Comparison of ENCODE assay signal across 27 cellular contexts in genomic region chr7:116705419-116705818, GRCh38.
"Had no signal": no experiment of that assay in that cellular context is flagged by ENCODE, and none has a peak within 500 bp of the region (broad histone marks: within the 10 kb centered on the region; RNA-seq: fewer than 3 reads in every experiment).

No MANE protein-coding gene starts in this region.

- H3K4me1 ChIP-seq: vagina had no signal

- H3K4me3 Mint-ChIP-seq: activated naive CD8-positive, alpha-beta T cell; central memory CD8-positive, alpha-beta T cell; dendritic cell treated with granulocyte-macrophage colony-stimulating factor and Interleukin-4, amounts not matched to agents 40 ng/mL and 50 ng/mL, for 4 days; nephron; stimulated activated memory B cell treated with anti-CD40 and anti-IgM and Interleukin-4, amounts not matched to agents 10 μg/mL and 1 μg/mL and 100 μg/mL, for 72 hours had no signal

- H3K36me3 ChIP-seq: esophagus squamous epithelium, ovary, stomach, thyroid gland, upper lobe of left lung, vagina had no signal

- H3K4me1 Mint-ChIP-seq: central memory CD8-positive, alpha-beta T cell; stimulated activated memory B cell treated with anti-CD40 and anti-IgM and Interleukin-4, amounts not matched to agents 10 μg/mL and 1 μg/mL and 100 μg/mL, for 72 hours had no signal

- H3K27ac ChIP-seq: esophagus squamous epithelium, ovary, stomach, thyroid gland, upper lobe of left lung, vagina, VCaP had no signal

- H3K27me3 ChIP-seq: ovary, stomach, thyroid gland, upper lobe of left lung, vagina had no signal

- H3K27ac Mint-ChIP-seq: activated naive CD8-positive, alpha-beta T cell; dendritic cell treated with granulocyte-macrophage colony-stimulating factor and Interleukin-4, amounts not matched to agents 40 ng/mL and 50 ng/mL, for 4 days; progenitor cell of endocrine pancreas; stimulated activated memory B cell treated with anti-CD40 and anti-IgM and Interleukin-4, amounts not matched to agents 10 μg/mL and 1 μg/mL and 100 μg/mL, for 72 hours had no signal

- H3K36me3 Mint-ChIP-seq: activated naive CD8-positive, alpha-beta T cell; stimulated activated memory B cell treated with anti-CD40 and anti-IgM and Interleukin-4, amounts not matched to agents 10 μg/mL and 1 μg/mL and 100 μg/mL, for 72 hours had no signal

- ATAC-seq: sciatic nerve; stimulated activated memory B cell treated with anti-CD40 and anti-IgM and Interleukin-4, amounts not matched to agents 10 μg/mL and 1 μg/mL and 100 μg/mL, for 72 hours had no signal

- H3K4me3 ChIP-seq: esophagus squamous epithelium, ovary, smooth muscle cell, stomach, thyroid gland, upper lobe of left lung, vagina had no signal

- DNase-seq: activated CD4-positive, alpha-beta T cell treated with anti-CD3 and anti-CD28 coated beads for 4 hours; activated CD4-positive, alpha-beta T cell treated with anti-CD3 and anti-CD28 coated beads, Interleukin-2, amount 50 U/mL, for 48 hours; activated CD8-positive, alpha-beta memory T cell treated with anti-CD3 and anti-CD28 coated beads for 24 hours; activated effector memory CD4-positive, alpha-beta T cell treated with Interleukin-2 at 50 U/mL for 16 hours; activated naive CD4-positive, alpha-beta T cell treated with Interleukin-2 at 50 U/mL for 16 hours; anterior cingulate cortex; esophagus squamous epithelium; glutamatergic neuron; mammary epithelial cell; ovary; retina; stimulated activated CD4-positive, alpha-beta T cell treated with anti-CD3 and anti-CD28 coated beads, Interleukin-1b, Interleukin-23, amount 100 ng/mL, for 48 hours; stimulated activated CD4-positive, alpha-beta T cell treated with anti-CD3 and anti-CD28 coated beads, Interleukin-4, amount 100 ng/mL, for 4 hours; stimulated activated CD8-positive, alpha-beta memory T cell treated with anti-CD3 and anti-CD28 coated beads, Interleukin-4, amount 100 ng/mL, for 48 hours; stomach; thyroid gland; upper lobe of left lung had no signal

- H3K9me3 ChIP-seq: esophagus squamous epithelium, ovary, stomach, thyroid gland, upper lobe of left lung, vagina had no signal

- H3K27me3 Mint-ChIP-seq: dendritic cell treated with granulocyte-macrophage colony-stimulating factor and Interleukin-4, amounts not matched to agents 40 ng/mL and 50 ng/mL, for 4 days; progenitor cell of endocrine pancreas had no signal

- H3K9me3 Mint-ChIP-seq: central memory CD8-positive, alpha-beta T cell; dendritic cell treated with granulocyte-macrophage colony-stimulating factor and Interleukin-4, amounts not matched to agents 40 ng/mL and 50 ng/mL, for 4 days; nephron; stimulated activated memory B cell treated with anti-CD40 and anti-IgM and Interleukin-4, amounts not matched to agents 10 μg/mL and 1 μg/mL and 100 μg/mL, for 72 hours had no signal
